ENCODE assay signal across 2 cellular contexts in the genomic region with DNA sequence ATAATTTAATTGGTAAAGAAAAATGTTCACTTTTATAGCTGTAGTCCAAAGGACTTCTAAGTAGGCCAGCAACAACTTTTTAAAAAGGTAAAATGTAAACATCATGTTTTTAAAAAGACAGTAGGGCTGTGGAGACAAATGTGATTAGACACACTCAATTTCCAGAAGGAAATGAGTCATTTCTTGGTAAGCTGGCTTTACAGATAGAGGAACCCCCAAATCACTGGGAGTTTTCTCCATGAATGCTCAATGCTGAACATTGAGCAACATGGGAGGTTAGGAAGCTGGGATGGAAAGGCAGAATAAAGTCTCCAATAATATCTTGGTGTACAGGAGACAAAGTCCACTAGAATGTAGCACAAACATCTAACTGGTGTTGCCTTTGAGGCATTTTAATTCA.
TF ChIP-seq lines count a peak whose summit lies in the region.

No MANE protein-coding gene starts in this region.

TF ChIP-seq in K562, 482 proteins besides CTCF, POLR2A, EP300 and RAD21 (continued from another document):
- TF ChIP-seq SLC30A9 (CRISPR knock-in tag; IDR thresholded peaks at IDR 0.05) (no peak), JUN (IDR thresholded peaks at IDR 0.05; ENCODE audit: borderline replicate concordance, low read depth, low read length) (0 out of 2 replicates have a peak, but pooled peaks have one; percentile 42), JUN (CRISPR knock-in tag; IDR thresholded peaks at IDR 0.05; ENCODE audit: borderline replicate concordance) (no peak), TAL1 (IDR thresholded peaks at IDR 0.05) (0 out of 2 replicates have a peak, but pooled peaks have one; percentile 6), ZNF133 (CRISPR knock-in tag; IDR thresholded peaks at IDR 0.05) (no peak), ARID1B (IDR thresholded peaks at IDR 0.05) (peak; percentile 75), CBFA2T3 (IDR thresholded peaks at IDR 0.05) (peak; percentile 61), STAT5A (IDR thresholded peaks at IDR 0.05; ENCODE audit: borderline replicate concordance, low read length) (peak; percentile 42; the same call in 1 of the 2 replicates), SMAD1 (IDR thresholded peaks at IDR 0.05; ENCODE audit: low read depth, low read length, partially characterized antibody) (no peak), ZNF354B (CRISPR knock-in tag; IDR thresholded peaks at IDR 0.05) (no peak), JUND (IDR thresholded peaks at IDR 0.05; ENCODE audit: borderline replicate concordance, low read depth, low read length) (peak; percentile 87), JUND (tag; IDR thresholded peaks at IDR 0.05; ENCODE audit: borderline replicate concordance, low read depth, low read length) (peak; percentile 77; the same call in 2 of the 3 replicates), DPF2 (IDR thresholded peaks at IDR 0.05) (peak; percentile 40; the same call in 1 of the 2 replicates), ELF2 (CRISPR knock-in tag; IDR thresholded peaks at IDR 0.05) (no peak), FOSL1 (tag; conservative IDR thresholded peaks at IDR 0.05) (peak; percentile 91), CBFA2T2 (conservative IDR thresholded peaks at IDR 0.05) (peak; percentile 14; the same call in 1 of the 2 replicates), HNRNPLL (IDR thresholded peaks at IDR 0.05; ENCODE audit: low read depth, low read length, poor library complexity, severe bottlenecking) (no peak), TEAD4 (IDR thresholded peaks at IDR 0.05; ENCODE audit: low read length) (peak; percentile 65), TEAD4 (CRISPR knock-in tag; IDR thresholded peaks at IDR 0.05; ENCODE audit: borderline replicate concordance) (no peak), ZFP36 (IDR thresholded peaks at IDR 0.05; ENCODE audit: low read depth, low read length, partially characterized antibody) (no peak), SMARCE1 (IDR thresholded peaks at IDR 0.05) (peak; percentile 31; the same call in 1 of the 2 replicates), ZEB2 (IDR thresholded peaks at IDR 0.05) (no peak), FOS (IDR thresholded peaks at IDR 0.05; ENCODE audit: extremely low read depth, insufficient read length) (no peak), SMARCA4 (IDR thresholded peaks at IDR 0.05) (peak; percentile 64; the same call in 1 of the 2 replicates), TCF3 (CRISPR knock-in tag; IDR thresholded peaks at IDR 0.05) (peak; percentile 47)
- TF ChIP-seq, protein P1, sequence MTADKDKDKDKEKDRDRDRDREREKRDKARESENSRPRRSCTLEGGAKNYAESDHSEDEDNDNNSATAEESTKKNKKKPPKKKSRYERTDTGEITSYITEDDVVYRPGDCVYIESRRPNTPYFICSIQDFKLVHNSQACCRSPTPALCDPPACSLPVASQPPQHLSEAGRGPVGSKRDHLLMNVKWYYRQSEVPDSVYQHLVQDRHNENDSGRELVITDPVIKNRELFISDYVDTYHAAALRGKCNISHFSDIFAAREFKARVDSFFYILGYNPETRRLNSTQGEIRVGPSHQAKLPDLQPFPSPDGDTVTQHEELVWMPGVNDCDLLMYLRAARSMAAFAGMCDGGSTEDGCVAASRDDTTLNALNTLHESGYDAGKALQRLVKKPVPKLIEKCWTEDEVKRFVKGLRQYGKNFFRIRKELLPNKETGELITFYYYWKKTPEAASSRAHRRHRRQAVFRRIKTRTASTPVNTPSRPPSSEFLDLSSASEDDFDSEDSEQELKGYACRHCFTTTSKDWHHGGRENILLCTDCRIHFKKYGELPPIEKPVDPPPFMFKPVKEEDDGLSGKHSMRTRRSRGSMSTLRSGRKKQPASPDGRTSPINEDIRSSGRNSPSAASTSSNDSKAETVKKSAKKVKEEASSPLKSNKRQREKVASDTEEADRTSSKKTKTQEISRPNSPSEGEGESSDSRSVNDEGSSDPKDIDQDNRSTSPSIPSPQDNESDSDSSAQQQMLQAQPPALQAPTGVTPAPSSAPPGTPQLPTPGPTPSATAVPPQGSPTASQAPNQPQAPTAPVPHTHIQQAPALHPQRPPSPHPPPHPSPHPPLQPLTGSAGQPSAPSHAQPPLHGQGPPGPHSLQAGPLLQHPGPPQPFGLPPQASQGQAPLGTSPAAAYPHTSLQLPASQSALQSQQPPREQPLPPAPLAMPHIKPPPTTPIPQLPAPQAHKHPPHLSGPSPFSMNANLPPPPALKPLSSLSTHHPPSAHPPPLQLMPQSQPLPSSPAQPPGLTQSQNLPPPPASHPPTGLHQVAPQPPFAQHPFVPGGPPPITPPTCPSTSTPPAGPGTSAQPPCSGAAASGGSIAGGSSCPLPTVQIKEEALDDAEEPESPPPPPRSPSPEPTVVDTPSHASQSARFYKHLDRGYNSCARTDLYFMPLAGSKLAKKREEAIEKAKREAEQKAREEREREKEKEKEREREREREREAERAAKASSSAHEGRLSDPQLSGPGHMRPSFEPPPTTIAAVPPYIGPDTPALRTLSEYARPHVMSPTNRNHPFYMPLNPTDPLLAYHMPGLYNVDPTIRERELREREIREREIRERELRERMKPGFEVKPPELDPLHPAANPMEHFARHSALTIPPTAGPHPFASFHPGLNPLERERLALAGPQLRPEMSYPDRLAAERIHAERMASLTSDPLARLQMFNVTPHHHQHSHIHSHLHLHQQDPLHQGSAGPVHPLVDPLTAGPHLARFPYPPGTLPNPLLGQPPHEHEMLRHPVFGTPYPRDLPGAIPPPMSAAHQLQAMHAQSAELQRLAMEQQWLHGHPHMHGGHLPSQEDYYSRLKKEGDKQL (CRISPR knock-in tag; IDR thresholded peaks at IDR 0.05; ENCODE audit: borderline replicate concordance), result no peak
- TF ChIP-seq, protein P2, sequence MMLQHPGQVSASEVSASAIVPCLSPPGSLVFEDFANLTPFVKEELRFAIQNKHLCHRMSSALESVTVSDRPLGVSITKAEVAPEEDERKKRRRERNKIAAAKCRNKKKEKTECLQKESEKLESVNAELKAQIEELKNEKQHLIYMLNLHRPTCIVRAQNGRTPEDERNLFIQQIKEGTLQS (IDR thresholded peaks at IDR 0.05), result peak; percentile 62; the same call in 1 of the 2 replicates
- TF ChIP-seq, protein P2 (CRISPR knock-in tag; conservative IDR thresholded peaks at IDR 0.05), result no peak
TF ChIP-seq in K562: peak in this region for 14.

TF ChIP-seq in WTC11, 78 proteins besides CTCF, POLR2A, EP300 and RAD21 (continued from another document):
- no peak for TF ChIP-seq ZBTB21 (CRISPR knock-in tag; IDR thresholded peaks at IDR 0.05; ENCODE audit: borderline replicate concordance)
- no peak for TF ChIP-seq EMX1 (CRISPR knock-in tag; IDR thresholded peaks at IDR 0.05)
- TF ChIP-seq GRHL2 (CRISPR knock-in tag; IDR thresholded peaks at IDR 0.05; ENCODE audit: insufficient replicate concordance, severe bottlenecking), result no peak
- TF ChIP-seq ZNF317 (CRISPR knock-in tag; IDR thresholded peaks at IDR 0.05; ENCODE audit: borderline replicate concordance, low read depth), result no peak
- TF ChIP-seq, protein P3, sequence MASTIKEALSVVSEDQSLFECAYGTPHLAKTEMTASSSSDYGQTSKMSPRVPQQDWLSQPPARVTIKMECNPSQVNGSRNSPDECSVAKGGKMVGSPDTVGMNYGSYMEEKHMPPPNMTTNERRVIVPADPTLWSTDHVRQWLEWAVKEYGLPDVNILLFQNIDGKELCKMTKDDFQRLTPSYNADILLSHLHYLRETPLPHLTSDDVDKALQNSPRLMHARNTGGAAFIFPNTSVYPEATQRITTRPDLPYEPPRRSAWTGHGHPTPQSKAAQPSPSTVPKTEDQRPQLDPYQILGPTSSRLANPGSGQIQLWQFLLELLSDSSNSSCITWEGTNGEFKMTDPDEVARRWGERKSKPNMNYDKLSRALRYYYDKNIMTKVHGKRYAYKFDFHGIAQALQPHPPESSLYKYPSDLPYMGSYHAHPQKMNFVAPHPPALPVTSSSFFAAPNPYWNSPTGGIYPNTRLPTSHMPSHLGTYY (CRISPR knock-in tag; IDR thresholded peaks at IDR 0.05), result no peak
- TF ChIP-seq ETV6 (CRISPR knock-in tag; IDR thresholded peaks at IDR 0.05), result no peak
- TF ChIP-seq, protein P4, sequence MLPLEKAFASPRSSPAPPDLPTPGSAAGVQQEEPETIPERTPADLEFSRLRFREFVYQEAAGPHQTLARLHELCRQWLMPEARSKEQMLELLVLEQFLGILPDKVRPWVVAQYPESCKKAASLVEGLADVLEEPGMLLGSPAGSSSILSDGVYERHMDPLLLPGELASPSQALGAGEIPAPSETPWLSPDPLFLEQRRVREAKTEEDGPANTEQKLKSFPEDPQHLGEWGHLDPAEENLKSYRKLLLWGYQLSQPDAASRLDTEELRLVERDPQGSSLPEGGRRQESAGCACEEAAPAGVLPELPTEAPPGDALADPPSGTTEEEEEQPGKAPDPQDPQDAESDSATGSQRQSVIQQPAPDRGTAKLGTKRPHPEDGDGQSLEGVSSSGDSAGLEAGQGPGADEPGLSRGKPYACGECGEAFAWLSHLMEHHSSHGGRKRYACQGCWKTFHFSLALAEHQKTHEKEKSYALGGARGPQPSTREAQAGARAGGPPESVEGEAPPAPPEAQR (CRISPR knock-in tag; IDR thresholded peaks at IDR 0.05), result no peak
- TF ChIP-seq, protein P5, sequence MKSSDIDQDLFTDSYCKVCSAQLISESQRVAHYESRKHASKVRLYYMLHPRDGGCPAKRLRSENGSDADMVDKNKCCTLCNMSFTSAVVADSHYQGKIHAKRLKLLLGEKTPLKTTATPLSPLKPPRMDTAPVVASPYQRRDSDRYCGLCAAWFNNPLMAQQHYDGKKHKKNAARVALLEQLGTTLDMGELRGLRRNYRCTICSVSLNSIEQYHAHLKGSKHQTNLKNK (CRISPR knock-in tag; IDR thresholded peaks at IDR 0.05), result no peak
